Comparison of ENCODE assay signal across 8 cellular contexts in genomic region chr6:161393839-161394364, GRCh38.
DNase-seq lines count a peak whose midpoint lies in the region; ATAC-seq and TF ChIP-seq lines count a peak whose summit lies in the region.

No MANE protein-coding gene starts in this region.

- no peak for TF ChIP-seq POLR2A in right lobe of liver (IDR thresholded peaks at IDR 0.05)

- H3K9me3 ChIP-seq in BLaER1 (no peaks in the 10 kb centered on the region), right lobe of liver (no peaks in the 10 kb centered on the region)

- peak; percentile 73 for TF ChIP-seq CTCF in choroid plexus epithelial cell (conservative IDR thresholded peaks at IDR 0.05; ENCODE audit: low read depth, low read length)
- TF ChIP-seq CTCF in right lobe of liver (IDR thresholded peaks at IDR 0.05): peak; percentile 57 to 68 (median 63)

- H3K36me3 ChIP-seq in BLaER1 (no peaks in the 10 kb centered on the region), right lobe of liver (no peaks in the 10 kb centered on the region)

- H3K9ac ChIP-seq in BLaER1: no peak overlapping the region

- H3K27me3 ChIP-seq in BLaER1: no peaks in the 10 kb centered on the region
- no peaks in the 10 kb centered on the region for H3K27me3 ChIP-seq in right lobe of liver

- WGBS in right lobe of liver (ENCODE audit: insufficient coverage, low coverage, low lambda C conversion rate, missing lambda C conversion rate): 5% methylated on average over 7 of the region's 7 CpGs

- ATAC-seq in GM18873 (IDR thresholded peaks at IDR 0.05; ENCODE audit: low FRiP score, unreplicated experiment) (peak; percentile 100), HG03066 (IDR thresholded peaks at IDR 0.05; ENCODE audit: low read depth, unreplicated experiment) (peak; percentile 100), right lobe of liver (peak; percentile 95 to 100 (median 96))

- no peaks in the 10 kb centered on the region for H4K20me1 ChIP-seq in BLaER1

- H3K4me2 ChIP-seq in BLaER1: peak overlapping the region; percentile 37

- H3K4me3 ChIP-seq in BLaER1 (no peak overlapping the region), choroid plexus epithelial cell (ENCODE audit: low read depth, low read length) (peak overlapping the region; percentile 41), right lobe of liver (no peak overlapping the region)

- H3K4me1 ChIP-seq in BLaER1: 0 out of 2 replicates have a peak, but pooled peaks cover 6% of the 10 kb centered on the region
- H3K4me1 ChIP-seq in right lobe of liver: no peaks in the 10 kb centered on the region

- intact Hi-C loops in right lobe of liver (cut with DNase I): no loop called here

- no peak overlapping the region for H3K27ac ChIP-seq in BLaER1
- no peak overlapping the region for H3K27ac ChIP-seq in right lobe of liver

- peak; percentile 36 for DNase-seq in NCI-H2081 treated with DMSO at 0.1 percent for 48 hours (lab: John Stamatoyannopoulos, UW)
- peak; percentile 41 for DNase-seq in T1000 (lab: John Stamatoyannopoulos, UW)
- peak; percentile 96 for DNase-seq in choroid plexus epithelial cell (ENCODE audit: low read depth)
- no peak for DNase-seq in right lobe of liver
- peak; percentile 13 for DNase-seq in stimulated activated CD8-positive, alpha-beta memory T cell treated with anti-CD3 and anti-CD28 coated beads, Interleukin-15, amount 100 ng/mL, for 1 hour (ENCODE audit: low read depth)

Comparison
In these comparisons a context has a peak if more than half of its experiments do, and no peak if none do; other contexts are left out.
1. DNase-seq: peak in NCI-H2081 treated with DMSO at 0.1 percent for 48 hours (single experiment), T1000 (single experiment), choroid plexus epithelial cell (single experiment) and stimulated activated CD8-positive, alpha-beta memory T cell treated with anti-CD3 and anti-CD28 coated beads, Interleukin-15, amount 100 ng/mL, for 1 hour (single experiment); none in right lobe of liver (0 of 3).
2. Peak in every context shown above with its lines, with median percentiles within 50 percentile points of each other: ATAC-seq.